Comparison of ENCODE assay signal across 8 cellular contexts in the genomic region with DNA sequence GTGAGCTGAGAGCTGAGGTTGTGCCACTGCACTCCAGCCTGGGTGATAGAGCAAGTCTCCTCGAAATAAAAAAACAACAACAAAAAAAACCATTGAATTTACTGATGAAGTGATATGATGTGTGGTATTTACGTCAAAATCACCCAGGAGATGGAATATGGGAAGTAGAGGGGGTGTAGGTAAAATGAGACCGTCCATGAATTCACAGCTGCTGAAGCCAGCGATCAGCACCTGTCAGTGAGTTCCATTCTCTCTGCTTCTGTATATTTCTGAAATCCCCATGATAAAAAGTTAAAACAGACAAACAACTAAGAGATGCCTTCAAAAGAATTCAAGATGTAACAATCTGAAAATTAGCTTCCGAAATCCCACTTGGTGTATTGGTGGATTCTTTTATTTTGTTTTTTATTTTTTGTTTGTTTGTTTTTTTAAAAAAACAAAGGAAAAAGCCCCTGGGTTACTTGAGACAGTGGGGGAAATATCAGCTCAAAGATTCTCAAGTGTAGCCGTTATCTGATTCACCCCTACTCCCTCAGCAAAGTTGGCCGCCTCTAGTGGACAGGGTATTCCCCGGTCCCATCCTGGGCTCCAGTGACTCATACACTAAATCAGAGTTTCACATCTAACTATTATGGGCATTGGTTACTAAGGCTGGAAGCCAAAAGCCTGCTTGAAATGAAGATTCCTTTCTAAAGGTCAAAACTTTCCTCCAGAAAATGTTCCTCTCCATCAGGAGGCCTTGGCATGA.
A peak's percentile ranks its signal among the peaks of the same experiment; 100 is the strongest.
DNase-seq lines count a peak whose midpoint lies in the region; ATAC-seq and TF ChIP-seq lines count a peak whose summit lies in the region.

No MANE protein-coding gene starts in this region.

- no peaks in the 10 kb centered on the region for H3K27me3 Mint-ChIP-seq in activated T-helper 2 cell treated with anti-CD3 and anti-CD28 coated beads, Interferon-gamma antibody, Interleukin-2, Interleukin-4, amounts not matched to agents 10 μg/mL and 5 μg/mL and 100 μg/mL, durations not matched to agents 14 hours and 24 hours and 36 hours (ENCODE audit: low read depth)
- peaks cover 10% of the 10 kb centered on the region for H3K27me3 Mint-ChIP-seq in osteocyte (ENCODE audit: unreplicated experiment)

- H3K27ac Mint-ChIP-seq in activated T-helper 2 cell treated with anti-CD3 and anti-CD28 coated beads, Interferon-gamma antibody, Interleukin-2, Interleukin-4, amounts not matched to agents 10 μg/mL and 5 μg/mL and 100 μg/mL, durations not matched to agents 14 hours and 24 hours and 36 hours: peak overlapping the region; percentile 62
- H3K27ac Mint-ChIP-seq in osteocyte (ENCODE audit: unreplicated experiment): no peak overlapping the region

- CTCF ChIA-PET in HEK293T (lab: Yijun Ruan, JAX): no interaction called here

- no peaks in the 10 kb centered on the region for H3K36me3 Mint-ChIP-seq in activated T-helper 2 cell treated with anti-CD3 and anti-CD28 coated beads, Interferon-gamma antibody, Interleukin-2, Interleukin-4, amounts not matched to agents 10 μg/mL and 5 μg/mL and 100 μg/mL, durations not matched to agents 14 hours and 24 hours and 36 hours (ENCODE audit: low read depth)
- H3K36me3 Mint-ChIP-seq in osteocyte (ENCODE audit: unreplicated experiment): no peaks in the 10 kb centered on the region

- TF ChIP-seq CTCF in osteocyte (IDR thresholded peaks at IDR 0.05): peak; percentile 35

- H3K4me1 Mint-ChIP-seq in activated T-helper 2 cell treated with anti-CD3 and anti-CD28 coated beads, Interferon-gamma antibody, Interleukin-2, Interleukin-4, amounts not matched to agents 10 μg/mL and 5 μg/mL and 100 μg/mL, durations not matched to agents 14 hours and 24 hours and 36 hours (ENCODE audit: low read depth): peaks cover 37% of the 10 kb centered on the region
- peaks cover 8% of the 10 kb centered on the region for H3K4me1 Mint-ChIP-seq in osteocyte (ENCODE audit: unreplicated experiment)

- DNase-seq in EH (ENCODE audit: low read depth) (peak; percentile 86), osteocyte (ENCODE audit: extremely low spot score, unreplicated experiment) (no peak), nucleus accumbens (lab: John Stamatoyannopoulos, UW) (no peak), HEK293T (ENCODE audit: extremely low spot score) (no peak), GF-D8 (lab: John Stamatoyannopoulos, UW) (no peak)
- DNase-seq in activated T-helper 2 cell treated with anti-CD3 and anti-CD28 coated beads, Interferon-gamma antibody, Interleukin-2, Interleukin-4, amounts not matched to agents 10 μg/mL and 5 μg/mL and 100 μg/mL, durations not matched to agents 14 hours and 24 hours and 36 hours (ENCODE audit: low spot score): no peak

- H3K4me3 Mint-ChIP-seq in activated T-helper 2 cell treated with anti-CD3 and anti-CD28 coated beads, Interferon-gamma antibody, Interleukin-2, Interleukin-4, amounts not matched to agents 10 μg/mL and 5 μg/mL and 100 μg/mL, durations not matched to agents 14 hours and 24 hours and 36 hours (ENCODE audit: low read depth): no peak overlapping the region
- H3K4me3 Mint-ChIP-seq in osteocyte (ENCODE audit: unreplicated experiment): no peak overlapping the region

- ATAC-seq in GM19397 (IDR thresholded peaks at IDR 0.05; ENCODE audit: unreplicated experiment): peak; percentile 76
- ATAC-seq in HG03442 (IDR thresholded peaks at IDR 0.05; ENCODE audit: unreplicated experiment): peak; percentile 96

- POLR2A ChIA-PET in HEK293T (lab: Yijun Ruan, JAX): interaction anchor here (1.0 kb wide), 1 partner anchor 75 kb away, joined by 3 read pairs; no protein-coding TSS in a partner anchor

- no peaks in the 10 kb centered on the region for H3K9me3 Mint-ChIP-seq in activated T-helper 2 cell treated with anti-CD3 and anti-CD28 coated beads, Interferon-gamma antibody, Interleukin-2, Interleukin-4, amounts not matched to agents 10 μg/mL and 5 μg/mL and 100 μg/mL, durations not matched to agents 14 hours and 24 hours and 36 hours
- H3K9me3 Mint-ChIP-seq in osteocyte (ENCODE audit: unreplicated experiment): no peaks in the 10 kb centered on the region

- intact Hi-C loops in activated T-helper 2 cell treated with anti-CD3 and anti-CD28 coated beads, Interferon-gamma antibody, Interleukin-2, Interleukin-4, amounts not matched to agents 10 μg/mL and 5 μg/mL and 100 μg/mL, durations not matched to agents 14 hours and 24 hours and 36 hours (cut with micrococcal nuclease): loop anchor here (1.0 kb wide), 3 partner anchors 8 to 73 kb away; no protein-coding TSS in a partner anchor

TF ChIP-seq in HEK293T, 16 proteins besides CTCF, POLR2A, EP300 and RAD21:
- no peak for TF ChIP-seq TARDBP (IDR thresholded peaks at IDR 0.05)
- TF ChIP-seq SP1 (IDR thresholded peaks at IDR 0.05): no peak
- no peak for TF ChIP-seq HDGF (IDR thresholded peaks at IDR 0.05; ENCODE audit: borderline replicate concordance)
- TF ChIP-seq FOXA1 (IDR thresholded peaks at IDR 0.05): no peak
- TF ChIP-seq SUZ12 (IDR thresholded peaks at IDR 0.05): no peak
- TF ChIP-seq CTBP1 (IDR thresholded peaks at IDR 0.05; ENCODE audit: borderline replicate concordance): no peak
- no peak for TF ChIP-seq ELF4 (IDR thresholded peaks at IDR 0.05)
- no peak for TF ChIP-seq NFRKB (IDR thresholded peaks at IDR 0.05)
- TF ChIP-seq ZNF384 (IDR thresholded peaks at IDR 0.05): no peak
- no peak for TF ChIP-seq ARNT (IDR thresholded peaks at IDR 0.05)
- TF ChIP-seq, protein P1, sequence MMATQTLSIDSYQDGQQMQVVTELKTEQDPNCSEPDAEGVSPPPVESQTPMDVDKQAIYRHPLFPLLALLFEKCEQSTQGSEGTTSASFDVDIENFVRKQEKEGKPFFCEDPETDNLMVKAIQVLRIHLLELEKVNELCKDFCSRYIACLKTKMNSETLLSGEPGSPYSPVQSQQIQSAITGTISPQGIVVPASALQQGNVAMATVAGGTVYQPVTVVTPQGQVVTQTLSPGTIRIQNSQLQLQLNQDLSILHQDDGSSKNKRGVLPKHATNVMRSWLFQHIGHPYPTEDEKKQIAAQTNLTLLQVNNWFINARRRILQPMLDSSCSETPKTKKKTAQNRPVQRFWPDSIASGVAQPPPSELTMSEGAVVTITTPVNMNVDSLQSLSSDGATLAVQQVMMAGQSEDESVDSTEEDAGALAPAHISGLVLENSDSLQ (IDR thresholded peaks at IDR 0.05): no peak
- TF ChIP-seq LEF1 (IDR thresholded peaks at IDR 0.05; ENCODE audit: borderline replicate concordance): no peak
- no peak for TF ChIP-seq L3MBTL2 (conservative IDR thresholded peaks at IDR 0.05)
